ENCODE assay signal across 23 cellular contexts in the genomic region with DNA sequence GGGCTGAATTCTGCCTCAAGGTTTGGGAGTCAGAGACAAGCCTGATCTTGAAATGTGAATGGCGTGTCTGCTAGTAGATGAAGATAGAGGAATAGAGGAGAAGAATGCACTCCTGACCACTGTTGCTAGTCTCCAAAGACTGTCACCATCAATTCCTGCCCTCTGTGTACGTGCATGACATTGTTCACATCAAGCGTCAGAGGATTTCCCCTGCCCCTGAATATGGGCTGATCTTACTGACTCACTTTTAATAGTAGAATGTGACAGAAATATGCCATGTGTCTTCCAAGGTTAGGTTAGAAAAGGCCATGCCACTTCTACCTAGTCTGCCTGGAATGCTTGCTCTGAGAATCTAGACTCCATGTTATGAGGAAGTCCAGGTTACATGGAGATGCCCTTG.
DNase-seq lines count a peak whose midpoint lies in the region; ATAC-seq, FAIRE-seq and TF ChIP-seq lines count a peak whose summit lies in the region.
"Had no signal": no experiment of that assay in that cellular context is flagged by ENCODE, and none has a peak within 500 bp of the region (broad histone marks: within the 10 kb centered on the region; RNA-seq: fewer than 3 reads in every experiment).

No MANE protein-coding gene starts in this region.

- H2BK12ac ChIP-seq in trophoblast cell (ENCODE audit: low read length) = peak overlapping the region; percentile 23

- TF ChIP-seq CTCF in bronchial epithelial cell (IDR thresholded peaks at IDR 0.05; ENCODE audit: insufficient read depth, low read length, severe bottlenecking) = no peak
- no peak for TF ChIP-seq CTCF in foreskin keratinocyte (conservative IDR thresholded peaks at IDR 0.05)

- H3K14ac ChIP-seq in trophoblast cell (ENCODE audit: low read length) = no peak overlapping the region

- H3K79me2 ChIP-seq in trophoblast cell (ENCODE audit: control insufficient read depth, insufficient read depth, low read length, poor library complexity) = no peaks in the 10 kb centered on the region

- H3K9ac ChIP-seq in trophoblast cell (ENCODE audit: low read length) = no peak overlapping the region
- H3K9ac ChIP-seq: BLaER1 treated with 17β-estradiol and CSF1 and Interleukin-3, amounts not matched to agents 10 nM and 100 nM had no signal

- H3K27me3 ChIP-seq in bronchial epithelial cell (ENCODE audit: control insufficient read depth, insufficient read depth, low read length) (no peaks in the 10 kb centered on the region), foreskin keratinocyte (no peaks in the 10 kb centered on the region), trophoblast cell (ENCODE audit: insufficient read depth, low read length) (no peaks in the 10 kb centered on the region)
- H3K27me3 ChIP-seq: BLaER1 treated with 17β-estradiol and CSF1 and Interleukin-3, amounts not matched to agents 10 nM and 100 nM had no signal

- no peak overlapping the region for H3K4ac ChIP-seq in trophoblast cell (ENCODE audit: low read depth, low read length)

- no peak overlapping the region for H3K4me3 ChIP-seq in bronchial epithelial cell (ENCODE audit: low read depth, low read length)
- no peak overlapping the region for H3K4me3 ChIP-seq in trophoblast cell (ENCODE audit: low read depth, low read length)
- H3K4me3 ChIP-seq: A549; BLaER1 treated with 17β-estradiol and CSF1 and Interleukin-3, amounts not matched to agents 10 nM and 100 nM; GM12878 had no signal

- WGBS in trophoblast cell (ENCODE audit: extremely low coverage, insufficient coverage, insufficient read length) = no CpG with 5 or more reads among the region's 3 CpGs

- no peak overlapping the region for H2BK5ac ChIP-seq in trophoblast cell (ENCODE audit: low read depth, low read length, poor library complexity)

- H3K36me3 ChIP-seq in bronchial epithelial cell (ENCODE audit: control insufficient read depth, insufficient read depth, low read length) (no peaks in the 10 kb centered on the region), trophoblast cell (ENCODE audit: control insufficient read depth in 1 of 2, insufficient read depth in 2 of 2, low read length in 2 of 2) (no peaks in the 10 kb centered on the region)
- H3K36me3 ChIP-seq: BLaER1 treated with 17β-estradiol and CSF1 and Interleukin-3, amounts not matched to agents 10 nM and 100 nM had no signal

- no peak overlapping the region for H2AK5ac ChIP-seq in trophoblast cell (ENCODE audit: low read length)

- peak; percentile 47 for FAIRE-seq in bronchial epithelial cell (lab: Jason Lieb, UNC)
- no peak for FAIRE-seq in frontal cortex (lab: Jason Lieb, UNC)
- FAIRE-seq: A549, GM12878, GM12892, GM18507 had no signal

- H3K27ac ChIP-seq in foreskin keratinocyte = no peak overlapping the region
- H3K27ac ChIP-seq in trophoblast cell (ENCODE audit: low read depth, low read length) = no peak overlapping the region
- H3K27ac ChIP-seq: 22Rv1; A549; BLaER1 treated with 17β-estradiol and CSF1 and Interleukin-3, amounts not matched to agents 10 nM and 100 nM; C4-2B had no signal

- H4K8ac ChIP-seq in trophoblast cell (ENCODE audit: low read depth, low read length) = no peak overlapping the region

- no peaks in the 10 kb centered on the region for H3K9me3 ChIP-seq in trophoblast cell (ENCODE audit: insufficient read depth, low read depth, low read length)
- H3K9me3 ChIP-seq: A549 had no signal

- peak overlapping the region; percentile 6 for H3K4me2 ChIP-seq in trophoblast cell (ENCODE audit: low read length)
- H3K4me2 ChIP-seq: A549; BLaER1 treated with 17β-estradiol and CSF1 and Interleukin-3, amounts not matched to agents 10 nM and 100 nM had no signal

- no peaks in the 10 kb centered on the region for H3K79me1 ChIP-seq in trophoblast cell (ENCODE audit: low read length)

- H3K18ac ChIP-seq in trophoblast cell (ENCODE audit: low read length) = no peak overlapping the region

- no peak overlapping the region for H3K23ac ChIP-seq in trophoblast cell (ENCODE audit: low read length)

- H4K91ac ChIP-seq in trophoblast cell (ENCODE audit: low read depth, low read length) = no peak overlapping the region

- no peak for ATAC-seq in foreskin keratinocyte
- ATAC-seq in HG02840 (IDR thresholded peaks at IDR 0.05; ENCODE audit: low FRiP score, unreplicated experiment) = no peak
- ATAC-seq: A549; CD8-positive, alpha-beta T cell; GM12878 had no signal

- H4K12ac ChIP-seq in trophoblast cell (ENCODE audit: low read depth, low read length) = no peak overlapping the region

- H2AFZ ChIP-seq in trophoblast cell (ENCODE audit: insufficient read depth, low read length, poor library complexity) = no peak overlapping the region

- no peaks in the 10 kb centered on the region for H3K4me1 ChIP-seq in foreskin keratinocyte
- H3K4me1 ChIP-seq in trophoblast cell (ENCODE audit: control insufficient read depth in 1 of 2, insufficient read depth in 2 of 2, low read length in 2 of 2) = peaks cover 0 to 4% of the 10 kb centered on the region in 2 experiments
- H3K4me1 ChIP-seq: A549 had no signal

- DNase-seq in bronchial epithelial cell (ENCODE audit: low read depth) = no peak
- peak; percentile 1 to 24 for DNase-seq in foreskin keratinocyte
- DNase-seq in trophoblast cell = peak; percentile 72 to 86
- DNase-seq in activated CD8-positive, alpha-beta memory T cell treated with anti-CD3 and anti-CD28 coated beads for 24 hours = no peak
- DNase-seq in frontal cortex (ENCODE audit: low spot score in 2 of 2) = no peak
- DNase-seq: AML-193; CD4-positive, alpha-beta T cell; CD8-positive, alpha-beta T cell; DMS 273 treated with DMSO at 0.1 percent for 48 hours; DMS153; DMS53; DMS79; DND-41; EL; GDM1 had no signal

- no peak overlapping the region for H2BK120ac ChIP-seq in trophoblast cell (ENCODE audit: insufficient read depth, low read length, poor library complexity)

Comparison
In these comparisons a context has a peak if more than half of its experiments do, and no peak if none do; other contexts are left out.
1. DNase-seq: peak in foreskin keratinocyte (2 of 2) and trophoblast cell (2 of 2); none in bronchial epithelial cell (single experiment), activated CD8-positive, alpha-beta memory T cell treated with anti-CD3 and anti-CD28 coated beads for 24 hours (single experiment) and frontal cortex (0 of 2).